ENCODE assay signal across 8 cellular contexts in genomic region chr18:57585846-57586242, GRCh38. TPM values are rescaled to one million over a fixed set of nuclear protein-coding genes. Genes with fewer than 3 reads are reported as not detected.
A peak's percentile ranks its signal among the peaks of the same experiment; 100 is the strongest.
DNase-seq lines count a peak whose midpoint lies in the region; ATAC-seq lines count a peak whose summit lies in the region.

No MANE protein-coding gene starts in this region.

- H3K36me3 ChIP-seq in ES-I3 (ENCODE audit: insufficient read depth, low read length) = no peaks in the 10 kb centered on the region; the same call in 1 of the 2 replicates
- H3K36me3 ChIP-seq in iPS-20b (ENCODE audit: insufficient read depth, low read depth, low read length) = no peaks in the 10 kb centered on the region

- peak overlapping the region; percentile 84 for H3K4me3 ChIP-seq in iPS-20b (ENCODE audit: low read length)

- H3K27me3 ChIP-seq in iPS-20b (ENCODE audit: insufficient read depth, low read length) = no peaks in the 10 kb centered on the region

- no peak for DNase-seq in activated naive CD4-positive, alpha-beta T cell treated with anti-CD3 and anti-CD28 coated beads, Interleukin-2, amount 50 U/mL, for 72 hours (ENCODE audit: low spot score in 2 of 2)
- DNase-seq in DMS79 (lab: John Stamatoyannopoulos, UW) (no peak), NCI-H1092 treated with DMSO at 0.1 percent for 48 hours (lab: John Stamatoyannopoulos, UW) (no peak), NCI-H128 (lab: John Stamatoyannopoulos, UW; ENCODE audit: unreplicated experiment) (no peak)

- no peak overlapping the region for H3K27ac ChIP-seq in iPS-20b (ENCODE audit: low read length)

- no peaks in the 10 kb centered on the region for H3K9me3 Mint-ChIP-seq in activated naive CD4-positive, alpha-beta T cell treated with anti-CD3 and anti-CD28 coated beads, Interleukin-2, amount 50 U/mL, for 72 hours
- no peaks in the 10 kb centered on the region for H3K9me3 Mint-ChIP-seq in stimulated activated naive CD8-positive, alpha-beta T cell treated with anti-CD3 and anti-CD28 coated beads, Interleukin-15, Interleukin-2, amounts not matched to agents 100 ng/mL and 50 ng/mL, for 24 hours

- peaks cover 37% of the 10 kb centered on the region for H3K4me1 Mint-ChIP-seq in stimulated activated naive CD8-positive, alpha-beta T cell treated with anti-CD3 and anti-CD28 coated beads, Interleukin-15, Interleukin-2, amounts not matched to agents 100 ng/mL and 50 ng/mL, for 24 hours (ENCODE audit: low read depth)

- H3K27me3 Mint-ChIP-seq in stimulated activated naive CD8-positive, alpha-beta T cell treated with anti-CD3 and anti-CD28 coated beads, Interleukin-15, Interleukin-2, amounts not matched to agents 100 ng/mL and 50 ng/mL, for 24 hours = no peaks in the 10 kb centered on the region

- peaks cover 12% of the 10 kb centered on the region for H3K4me1 ChIP-seq in ES-I3 (ENCODE audit: insufficient read depth, low read length)
- H3K4me1 ChIP-seq in iPS-20b (ENCODE audit: insufficient read depth, low read length) = peaks cover 5% of the 10 kb centered on the region; the same call in 1 of the 2 replicates

- no peaks in the 10 kb centered on the region for H3K36me3 Mint-ChIP-seq in activated naive CD4-positive, alpha-beta T cell treated with anti-CD3 and anti-CD28 coated beads, Interleukin-2, amount 50 U/mL, for 72 hours
- H3K36me3 Mint-ChIP-seq in stimulated activated naive CD8-positive, alpha-beta T cell treated with anti-CD3 and anti-CD28 coated beads, Interleukin-15, Interleukin-2, amounts not matched to agents 100 ng/mL and 50 ng/mL, for 24 hours (ENCODE audit: low read depth) = peaks cover 6% of the 10 kb centered on the region

- peak overlapping the region; percentile 82 to 91 for H3K27ac Mint-ChIP-seq in activated naive CD4-positive, alpha-beta T cell treated with anti-CD3 and anti-CD28 coated beads, Interleukin-2, amount 50 U/mL, for 72 hours
- H3K27ac Mint-ChIP-seq in stimulated activated naive CD8-positive, alpha-beta T cell treated with anti-CD3 and anti-CD28 coated beads, Interleukin-15, Interleukin-2, amounts not matched to agents 100 ng/mL and 50 ng/mL, for 24 hours = peak overlapping the region; percentile 76

- H3K9ac ChIP-seq in ES-I3 (ENCODE audit: low read depth, low read length) = peak overlapping the region; percentile 90
- H3K9ac ChIP-seq in iPS-20b (ENCODE audit: low read depth, low read length) = peak overlapping the region; percentile 72; the same call in 1 of the 2 replicates

- peak overlapping the region; percentile 88 for H3K4me3 Mint-ChIP-seq in stimulated activated naive CD8-positive, alpha-beta T cell treated with anti-CD3 and anti-CD28 coated beads, Interleukin-15, Interleukin-2, amounts not matched to agents 100 ng/mL and 50 ng/mL, for 24 hours

- ATAC-seq in HG02885 (IDR thresholded peaks at IDR 0.05; ENCODE audit: poor library complexity, unreplicated experiment) = peak; percentile 3
- ATAC-seq in activated naive CD4-positive, alpha-beta T cell treated with anti-CD3 and anti-CD28 coated beads, Interleukin-2, amount 50 U/mL, for 72 hours = peak; percentile 19 to 24

- H3K9me3 ChIP-seq in ES-I3 (ENCODE audit: control insufficient read depth, insufficient read depth, low read length) (no peaks in the 10 kb centered on the region), iPS-20b (ENCODE audit: insufficient read depth, low read depth, low read length) (no peaks in the 10 kb centered on the region)

RNA-seq across cellular contexts. Expression of gene FECH, which starts 0.7 kb away (rescaled TPM):
- 10 to 100 TPM; 21.1 to 23.7 TPM for total RNA-seq in activated naive CD4-positive, alpha-beta T cell treated with anti-CD3 and anti-CD28 coated beads, Interleukin-2, amount 50 U/mL, for 72 hours

RNA-seq across cellular contexts. Expression of gene NARS1, which starts 35.8 kb away (rescaled TPM):
- total RNA-seq in activated naive CD4-positive, alpha-beta T cell treated with anti-CD3 and anti-CD28 coated beads, Interleukin-2, amount 50 U/mL, for 72 hours = 10 to 100 TPM; 75.8 to 87.6 TPM
